Comparison of ENCODE assay signal across 12 cellular contexts in the genomic region with DNA sequence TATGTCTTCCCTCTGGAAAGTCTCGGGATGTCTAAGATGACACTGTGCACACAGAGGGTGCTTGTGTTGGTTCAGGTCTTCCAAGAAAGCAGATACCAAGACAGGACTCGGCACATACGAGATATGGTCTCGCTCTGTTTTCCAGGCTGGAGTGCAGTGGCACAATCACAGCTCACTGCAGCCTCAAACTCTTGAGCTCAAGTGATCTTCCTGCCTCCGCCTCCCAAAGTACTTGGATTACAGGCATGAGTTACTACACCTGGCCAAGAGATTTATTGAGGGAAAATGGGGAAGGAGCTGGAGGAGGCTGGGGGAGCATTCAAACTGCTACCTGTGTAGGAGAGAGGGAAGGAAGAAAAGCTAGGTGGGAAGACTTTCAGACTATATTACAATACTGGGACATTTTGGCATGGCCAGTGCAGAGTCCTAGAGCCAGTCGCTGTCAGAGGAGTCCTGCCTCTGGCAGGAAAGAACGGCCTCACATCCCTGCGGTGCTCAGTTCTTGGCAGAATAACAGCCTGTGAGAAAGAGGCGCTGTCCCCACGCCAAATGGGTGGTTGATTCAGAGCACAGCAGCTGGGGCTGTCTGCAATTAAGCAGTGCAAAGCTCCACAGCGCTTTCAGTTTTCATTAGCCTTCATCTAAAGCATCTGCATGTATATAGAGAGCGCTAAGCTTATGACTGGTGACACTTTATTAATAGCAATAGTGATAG. TPM values are rescaled to one million over a fixed set of nuclear protein-coding genes. Genes with fewer than 3 reads are reported as not detected.
DNase-seq lines count a peak whose midpoint lies in the region; FAIRE-seq and TF ChIP-seq lines count a peak whose summit lies in the region.
"Had no signal": no experiment of that assay in that cellular context is flagged by ENCODE, and none has a peak within 500 bp of the region (broad histone marks: within the 10 kb centered on the region; RNA-seq: fewer than 3 reads in every experiment).

No MANE protein-coding gene starts in this region.

- no peak for FAIRE-seq in GM12892 (lab: Jason Lieb, UNC)
- FAIRE-seq: GM12878 had no signal

- H3K36me3 ChIP-seq in MG63: no peaks in the 10 kb centered on the region
- H3K36me3 ChIP-seq in adipocyte (ENCODE audit: control insufficient read depth, insufficient read depth, low read length, severe bottlenecking): no peaks in the 10 kb centered on the region
- H3K36me3 ChIP-seq in stomach: no peaks in the 10 kb centered on the region

- no peak overlapping the region for H3K4me3 ChIP-seq in MG63
- H3K4me3 ChIP-seq in adipocyte (ENCODE audit: low read length): no peak overlapping the region
- no peak overlapping the region for H3K4me3 ChIP-seq in stomach
- H3K4me3 ChIP-seq: GM12878 had no signal

- H3K27me3 ChIP-seq in MG63 (no peaks in the 10 kb centered on the region), adipocyte (replicated peaks; ENCODE audit: control insufficient read depth, insufficient read depth, low read length) (no peaks in the 10 kb centered on the region), stomach (no peaks in the 10 kb centered on the region)

- no peak for TF ChIP-seq POLR2A in stomach (IDR thresholded peaks at IDR 0.05)
- TF ChIP-seq POLR2A in GM12892 (IDR thresholded peaks at IDR 0.05; ENCODE audit: low read depth, low read length): no peak

- peaks cover 17% of the 10 kb centered on the region for H3K4me1 ChIP-seq in adipocyte (ENCODE audit: control insufficient read depth, insufficient read depth, low read length)
- peaks cover 0 to 15% (median 2%) of the 10 kb centered on the region in 4 donors for H3K4me1 ChIP-seq in stomach

- no peak for TF ChIP-seq EP300 in stomach (IDR thresholded peaks at IDR 0.05)

- H3K9ac ChIP-seq in adipocyte (ENCODE audit: low read length): no peak overlapping the region

- intact Hi-C loops in stomach (cut with DNase I; ENCODE audit: low total_unique reads): no loop called here

- DNase-seq in MG63 (peak; percentile 83), adipocyte (ENCODE audit: low read depth) (peak; percentile 48), hippocampal formation (lab: John Stamatoyannopoulos, UW) (peak; percentile 70 to 82), stomach (peak; percentile 48), LoVo (ENCODE audit: low spot score) (no peak), KG1 (lab: John Stamatoyannopoulos, UW) (no peak), GM12892 (ENCODE audit: insufficient read length) (no peak), GM10266 (ENCODE audit: extremely low spot score) (no peak)
- DNase-seq: activated B cell treated with CpG ODN at 0.5 μM for 24 hours, NCI-H1436 treated with DMSO at 0.1 percent for 48 hours had no signal

- H3K27ac ChIP-seq in stomach: no peak overlapping the region

- 58 to 69% (median 60%) methylated on average over 12 of the region's 12 CpGs for WGBS in stomach, 5 donors

- H3K9me3 ChIP-seq in MG63 (no peaks in the 10 kb centered on the region), adipocyte (ENCODE audit: control insufficient read depth, low read length) (no peaks in the 10 kb centered on the region), stomach (no peaks in the 10 kb centered on the region)

- TF ChIP-seq CTCF in stomach (IDR thresholded peaks at IDR 0.05) (no peak), GM10266 (IDR thresholded peaks at IDR 0.05; ENCODE audit: control insufficient read depth, insufficient read depth, low read depth, missing control alignments) (no peak)

RNA-seq across cellular contexts. Expression of a gene that starts 18.3 kb away (rescaled TPM):
- not detected in 2 replicates for total RNA-seq in MG63 (2014; rRNA removed; shearing (Covaris generic); ENCODE audit: low replicate concordance)
- 10 to 100 TPM in 1 of 5 donors, 1 to 10 TPM in 1, under 1 TPM in 1, not detected in 2; 0.29 to 16.8 (median 1.7) TPM for total RNA-seq in stomach
- not detected for polyA plus RNA-seq in stomach
- polyA plus RNA-seq in GM12892 (2012; ENCODE audit: missing spikeins): not detected
- total RNA-seq: activated B cell treated with CpG ODN at 0.5 μM for 24 hours, dermis microvascular lymphatic vessel endothelial cell, GM12878 had no signal

Comparison
In these comparisons a context has a peak if more than half of its experiments do, and no peak if none do; other contexts are left out.
1. DNase-seq: peak in MG63 (single experiment), adipocyte (single experiment), hippocampal formation (2 of 2) and stomach (single experiment); none in LoVo (single experiment), KG1 (single experiment), GM12892 (single experiment) and GM10266 (single experiment).